Comparison of ENCODE assay signal across 37 cellular contexts in genomic region chr3:142934897-142935269, GRCh38. TPM values are rescaled to one million over a fixed set of nuclear protein-coding genes. Genes with fewer than 3 reads are reported as not detected.
"Had no signal": no experiment of that assay in that cellular context is flagged by ENCODE, and none has a peak within 500 bp of the region (broad histone marks: within the 10 kb centered on the region; RNA-seq: fewer than 3 reads in every experiment).

No MANE protein-coding gene starts in this region.

- H3K27ac ChIP-seq: KMS-11 had no signal

- H3K36me3 ChIP-seq: MG63 had no signal

- H3K4me3 ChIP-seq: MG63 had no signal

- H3K27me3 ChIP-seq: MG63 had no signal

- H3K9me3 ChIP-seq: MG63 had no signal

- DNase-seq: Karpas-422, Kasumi-1, MG63, MM.1S, MV-4-11, NCI-H1048, NCI-H1092, NCI-H1092 treated with DMSO at 0.1 percent for 48 hours, NCI-H1105, NCI-H1105 treated with DMSO at 0.1 percent for 48 hours, NCI-H1417, NCI-H1417 treated with DMSO at 0.1 percent for 48 hours, NCI-H1436, NCI-H1436 treated with DMSO at 0.1 percent for 48 hours, NCI-H146, NCI-H1694, NCI-H1694 treated with DMSO at 0.1 percent for 48 hours, NCI-H187, NCI-H187 treated with DMSO at 0.1 percent for 48 hours, NCI-H1930, NCI-H2029, NCI-H2029 treated with DMSO at 0.1 percent for 48 hours, NCI-H2081, NCI-H2081 treated with DMSO at 0.1 percent for 48 hours, NCI-H2107, NCI-H2171, NCI-H2171 treated with DMSO at 0.1 percent for 48 hours, NCI-H2227 treated with DMSO at 0.1 percent for 48 hours, NCI-H226, NCI-H345, NCI-H446, NCI-H446 treated with DMSO at 0.1 percent for 48 hours, NCI-H510A, NCI-H510A treated with DMSO at 0.1 percent for 48 hours had no signal

RNA-seq across cellular contexts. Expression of gene PAQR9, which starts 28.6 kb away (rescaled TPM):
- total RNA-seq: LHCN-M2, MCF 10A had no signal
